Comparison of ENCODE assay signal across 8 cellular contexts in the genomic region with DNA sequence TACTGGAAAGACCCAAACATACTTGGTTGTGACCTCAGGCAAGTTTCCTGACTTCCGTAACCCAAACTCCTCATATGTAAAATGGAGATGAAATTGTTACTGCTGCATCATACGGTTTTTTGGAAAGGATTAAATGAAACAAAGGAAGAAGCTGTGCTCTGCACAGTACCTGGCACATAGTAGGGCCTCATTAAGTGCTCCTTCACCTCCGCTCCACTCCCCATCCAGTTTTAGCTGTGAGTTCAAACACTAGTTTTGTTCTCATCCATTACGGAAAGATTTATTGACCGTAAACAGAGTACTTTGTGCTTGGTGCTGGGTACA. TPM values are rescaled to one million over a fixed set of nuclear protein-coding genes. Genes with fewer than 3 reads are reported as not detected.
DNase-seq lines count a peak whose midpoint lies in the region; ATAC-seq, FAIRE-seq and TF ChIP-seq lines count a peak whose summit lies in the region.

No MANE protein-coding gene starts in this region.

- peak overlapping the region; percentile 76 for H2AFZ ChIP-seq in PC-3 (ENCODE audit: low read length)

- peak overlapping the region; percentile 99 for H3K9ac ChIP-seq in PC-3 (ENCODE audit: low read length)

- H3K9me2 ChIP-seq in PC-3 (replicated peaks; ENCODE audit: low read length) = no peaks in the 10 kb centered on the region

- CTCF ChIA-PET in PC-3 (lab: Charles Lee) = no interaction called here
- CTCF ChIA-PET in HEK293T (lab: Yijun Ruan, JAX) = no interaction called here

- BruUV-seq in PC-3 (replicated peaks; lab: Mats Ljungman, UMichigan) = TSS peak; percentile 89

- FAIRE-seq in pancreas (lab: Jason Lieb, UNC) = no peak

- no peaks in the 10 kb centered on the region for H3K9me3 ChIP-seq in PC-3 (ENCODE audit: low read length)
- no peaks in the 10 kb centered on the region for H3K9me3 ChIP-seq in esophagus (ENCODE audit: control insufficient read depth in 2 of 2, insufficient read depth in 1 of 2, low read depth in 1 of 2, low read length in 1 of 2)
- no peaks in the 10 kb centered on the region for H3K9me3 ChIP-seq in pancreas

- POLR2A ChIA-PET in PC-3 (lab: Charles Lee; ENCODE audit: unreplicated experiment) (no interaction called here), HEK293T (lab: Yijun Ruan, JAX) (interaction anchor here (0.7 kb wide), 1 partner anchor 41 kb away, joined by 3 read pairs; no protein-coding TSS in a partner anchor)

- H3F3A ChIP-seq in PC-3 (ENCODE audit: low read length, unreplicated experiment) = no peaks in the 10 kb centered on the region

- H3K79me2 ChIP-seq in PC-3 (ENCODE audit: low read length) = peaks cover 43% of the 10 kb centered on the region

- ATAC-seq in GM21447 (IDR thresholded peaks at IDR 0.05; ENCODE audit: unreplicated experiment) = peak; percentile 7
- no peak for ATAC-seq in PC-3
- ATAC-seq in pancreas = peak; percentile 27 to 39 (median 27)

- H3K4me3 ChIP-seq in PC-3 (ENCODE audit: low read length) = peak overlapping the region; percentile 96
- H3K4me3 ChIP-seq in esophagus (ENCODE audit: low read depth in 1 of 2, low read length in 2 of 2) = peak overlapping the region; percentile 90 to 93
- peak overlapping the region; percentile 62 to 86 (median 74) for H3K4me3 ChIP-seq in pancreas

- H3K36me3 ChIP-seq in PC-3 (ENCODE audit: low read depth, low read length) = peaks cover 2% of the 10 kb centered on the region; the same call in 1 of the 2 replicates
- H3K36me3 ChIP-seq in esophagus (ENCODE audit: control insufficient read depth in 2 of 2, insufficient read depth in 2 of 2, low read length in 1 of 2) = no peaks in the 10 kb centered on the region
- H3K36me3 ChIP-seq in pancreas = no peaks in the 10 kb centered on the region

- intact Hi-C loops in PC-3 (cut with micrococcal nuclease) (loop anchor here (2.0 to 5.0 kb wide), 2 partner anchors 47 to 72 kb away; no protein-coding TSS in a partner anchor), pancreas (cut with DNase I) (no loop called here)

- H3K4me2 ChIP-seq in PC-3 (ENCODE audit: low read length) = peak overlapping the region; percentile 99

- WGBS in esophagus, 2 donors = 11% methylated on average over 5 of the region's 5 CpGs
- WGBS in pancreas, 2 donors = 2 to 4% methylated on average over 5 of the region's 5 CpGs

- H3K4me1 ChIP-seq in PC-3 (ENCODE audit: insufficient read depth, low read length) (peaks cover 33% of the 10 kb centered on the region), esophagus (ENCODE audit: control insufficient read depth in 2 of 2, insufficient read depth in 2 of 2, low read length in 1 of 2) (no peaks in the 10 kb centered on the region), pancreas (peaks cover 4 to 24% (median 20%) of the 10 kb centered on the region in 3 donors)

- H3K27ac ChIP-seq in PC-3 (ENCODE audit: low read length) (peak overlapping the region; percentile 82), esophagus (ENCODE audit: low read depth in 2 of 2, low read length in 1 of 2) (peak overlapping the region; percentile 86 to 100), pancreas (peak overlapping the region; percentile 77 to 88 (median 81))

- H4K20me1 ChIP-seq in PC-3 (ENCODE audit: low read length) = no peaks in the 10 kb centered on the region; the same call in 1 of the 2 replicates

- DNase-seq in PC-3 (no peak), pancreas (no peak), HEK293T (ENCODE audit: extremely low spot score) (no peak), foreskin melanocyte (no peak), GOT3 (lab: John Stamatoyannopoulos, UW) (no peak)
- no peak for DNase-seq in activated CD8-positive, alpha-beta memory T cell treated with anti-CD3 and anti-CD28 coated beads, Interleukin-2, amount 50 U/mL, for 48 hours

- H3K27me3 ChIP-seq in PC-3 (ENCODE audit: low read length) (no peaks in the 10 kb centered on the region), esophagus (ENCODE audit: control insufficient read depth in 1 of 2, insufficient read depth in 2 of 2, low read length in 2 of 2) (no peaks in the 10 kb centered on the region), pancreas (no peaks in the 10 kb centered on the region)

- TF ChIP-seq CTCF in PC-3 (conservative IDR thresholded peaks at IDR 0.05; ENCODE audit: low read depth, low read length) (no peak), pancreas (IDR thresholded peaks at IDR 0.05) (no peak)

TF ChIP-seq in HEK293T, 16 proteins besides CTCF, POLR2A, EP300 and RAD21:
- no peak for TF ChIP-seq TARDBP (IDR thresholded peaks at IDR 0.05)
- TF ChIP-seq LEF1 (IDR thresholded peaks at IDR 0.05; ENCODE audit: borderline replicate concordance) = no peak
- TF ChIP-seq HDGF (IDR thresholded peaks at IDR 0.05; ENCODE audit: borderline replicate concordance) = no peak
- TF ChIP-seq SP1 (IDR thresholded peaks at IDR 0.05) = no peak
- no peak for TF ChIP-seq SUZ12 (IDR thresholded peaks at IDR 0.05)
- TF ChIP-seq ARNT (IDR thresholded peaks at IDR 0.05) = no peak

RNA-seq across cellular contexts. Expression of a gene that starts 0.4 kb away (rescaled TPM):
- total RNA-seq in PC-3 (2014; rRNA removed) (14.8 and 23.7 TPM in 2 replicates), pancreas (10 to 100 TPM; 15.5 to 28.9 (median 20.2) TPM)
- polyA plus RNA-seq in esophagus (1 to 10 TPM; 8.9 to 9.0 TPM), pancreas (10 to 100 TPM in 1 of 2 donors, 1 to 10 TPM in 1; 6.7 to 13.7 TPM)
